24 cellular contexts compared by ENCODE assay signal in the genomic region with DNA sequence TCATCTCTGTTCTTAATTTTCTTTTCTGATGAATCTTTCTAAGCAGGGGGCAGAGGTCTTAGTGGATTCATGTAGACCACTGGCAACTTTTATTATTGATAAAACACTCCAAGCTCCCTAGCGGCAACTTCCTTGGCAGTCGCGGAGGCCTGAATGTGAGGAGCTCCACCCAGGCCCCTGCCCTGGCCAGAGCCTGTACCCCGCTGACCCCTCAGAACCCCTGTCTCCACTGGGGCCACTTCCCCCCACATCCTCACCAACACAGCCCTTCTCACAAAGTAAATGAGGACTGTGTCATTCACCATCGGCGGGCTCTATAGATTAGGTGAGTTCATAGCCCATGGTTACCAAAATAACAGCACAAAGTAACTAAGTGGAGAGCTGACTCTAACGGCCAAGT.
DNase-seq lines count a peak whose midpoint lies in the region; ATAC-seq and TF ChIP-seq lines count a peak whose summit lies in the region.
"Had no signal": no experiment of that assay in that cellular context is flagged by ENCODE, and none has a peak within 500 bp of the region (broad histone marks: within the 10 kb centered on the region; RNA-seq: fewer than 3 reads in every experiment).

No MANE protein-coding gene starts in this region.

- POLR2A ChIA-PET in activated naive CD8-positive, alpha-beta T cell treated with anti-CD3 and anti-CD28 coated beads, Interleukin-2, amount 10 ng/mL, durations not matched to agents 7 days and 5 days (lab: Charles Lee), result no interaction called here

- H3K36me3 Mint-ChIP-seq in activated naive CD8-positive, alpha-beta T cell treated with anti-CD3 and anti-CD28 coated beads, Interleukin-2, amount 10 ng/mL, durations not matched to agents 7 days and 5 days, result no peaks in the 10 kb centered on the region
- no peaks in the 10 kb centered on the region for H3K36me3 Mint-ChIP-seq in activated naive CD8-positive, alpha-beta T cell treated with anti-CD3 and anti-CD28 coated beads for 36 hours
- no peaks in the 10 kb centered on the region for H3K36me3 Mint-ChIP-seq in endodermal cell (ENCODE audit: low read depth)
- H3K36me3 Mint-ChIP-seq: CD4-positive, CD25-positive, alpha-beta regulatory T cell had no signal

- no peak overlapping the region for H3K4me3 Mint-ChIP-seq in activated naive CD8-positive, alpha-beta T cell treated with anti-CD3 and anti-CD28 coated beads, Interleukin-2, amount 10 ng/mL, durations not matched to agents 7 days and 5 days
- no peak overlapping the region for H3K4me3 Mint-ChIP-seq in activated naive CD8-positive, alpha-beta T cell treated with anti-CD3 and anti-CD28 coated beads for 36 hours
- no peak overlapping the region for H3K4me3 Mint-ChIP-seq in endodermal cell
- H3K4me3 Mint-ChIP-seq: CD4-positive, CD25-positive, alpha-beta regulatory T cell had no signal

- H3K36me3 ChIP-seq in lower lobe of right lung (no peaks in the 10 kb centered on the region), Karpas-422 (ENCODE audit: insufficient read depth, low read length) (no peaks in the 10 kb centered on the region), endodermal cell (ENCODE audit: control insufficient read depth, insufficient read depth, low read length) (no peaks in the 10 kb centered on the region)
- H3K36me3 ChIP-seq: SJSA1 had no signal

- TF ChIP-seq CTCF in lower lobe of right lung (IDR thresholded peaks at IDR 0.05) (no peak), GM20000 (IDR thresholded peaks at IDR 0.05; ENCODE audit: extremely low read depth, missing control alignments) (no peak), endodermal cell (conservative IDR thresholded peaks at IDR 0.05) (no peak)

- H3K27ac Mint-ChIP-seq in activated naive CD8-positive, alpha-beta T cell treated with anti-CD3 and anti-CD28 coated beads, Interleukin-2, amount 10 ng/mL, durations not matched to agents 7 days and 5 days, result no peak overlapping the region
- H3K27ac Mint-ChIP-seq in activated naive CD8-positive, alpha-beta T cell treated with anti-CD3 and anti-CD28 coated beads for 36 hours, result no peak overlapping the region
- H3K27ac Mint-ChIP-seq in endodermal cell, result no peak overlapping the region
- H3K27ac Mint-ChIP-seq: CD4-positive, CD25-positive, alpha-beta regulatory T cell had no signal

- peak; percentile 6 for DNase-seq in activated naive CD8-positive, alpha-beta T cell treated with anti-CD3 and anti-CD28 coated beads, Interleukin-2, amount 10 ng/mL, durations not matched to agents 7 days and 5 days
- DNase-seq in activated naive CD8-positive, alpha-beta T cell treated with anti-CD3 and anti-CD28 coated beads for 36 hours, result no peak
- DNase-seq in lower lobe of right lung (no peak), posterior vena cava (ENCODE audit: low spot score) (peak; percentile 62), Karpas-422 (no peak), GM20000 (ENCODE audit: low spot score) (no peak), endodermal cell (no peak)
- DNase-seq: 8988T; ACHN; CD4-positive, CD25-positive, alpha-beta regulatory T cell; DMS153; DND-41; GM23248; IMR-90; KG1; NCI-H1048; NCI-H1694; NCI-H2029 treated with DMSO at 0.1 percent for 48 hours; NCI-H2227 treated with DMSO at 0.1 percent for 48 hours; NCI-H526 treated with DMSO at 0.1 percent for 48 hours; PC-9 had no signal

- H3K4me1 Mint-ChIP-seq in activated naive CD8-positive, alpha-beta T cell treated with anti-CD3 and anti-CD28 coated beads, Interleukin-2, amount 10 ng/mL, durations not matched to agents 7 days and 5 days, result peaks cover 11% of the 10 kb centered on the region
- H3K4me1 Mint-ChIP-seq in activated naive CD8-positive, alpha-beta T cell treated with anti-CD3 and anti-CD28 coated beads for 36 hours, result peaks cover 11% of the 10 kb centered on the region
- H3K4me1 Mint-ChIP-seq in endodermal cell, result no peaks in the 10 kb centered on the region
- H3K4me1 Mint-ChIP-seq: CD4-positive, CD25-positive, alpha-beta regulatory T cell had no signal

- H3K4me2 ChIP-seq in Karpas-422 (ENCODE audit: low read depth, low read length, poor library complexity, severe bottlenecking), result no peak overlapping the region
- H3K4me2 ChIP-seq: PC-9 had no signal

- intact Hi-C loops in lower lobe of right lung (cut with DNase I), result no loop called here
- intact Hi-C loops in posterior vena cava (cut with DNase I), result no loop called here

- 85 to 92% methylated on average over 3 to 7 of the region's 7 CpGs for WGBS in endodermal cell (ENCODE audit: insufficient coverage in 1 of 2, insufficient read length in 1 of 2), 2 experiments

- H3K4me1 ChIP-seq in lower lobe of right lung (peaks cover 8% of the 10 kb centered on the region), Karpas-422 (ENCODE audit: low read length) (no peaks in the 10 kb centered on the region), endodermal cell (ENCODE audit: control insufficient read depth, insufficient read depth, low read length) (no peaks in the 10 kb centered on the region)
- H3K4me1 ChIP-seq: SJSA1 had no signal

- H3K9me3 ChIP-seq in lower lobe of right lung, result no peaks in the 10 kb centered on the region
- no peaks in the 10 kb centered on the region for H3K9me3 ChIP-seq in Karpas-422 (ENCODE audit: low read length)
- H3K9me3 ChIP-seq in endodermal cell (ENCODE audit: control insufficient read depth, low read length), result no peaks in the 10 kb centered on the region
- H3K9me3 ChIP-seq: SJSA1 had no signal

- H3K27ac ChIP-seq in lower lobe of right lung (peak overlapping the region; percentile 69), Karpas-422 (ENCODE audit: low read length) (no peak overlapping the region), endodermal cell (ENCODE audit: low read depth, low read length) (no peak overlapping the region)
- H3K27ac ChIP-seq: GM23248, PC-9, SJSA1 had no signal

- H3K4me3 ChIP-seq in lower lobe of right lung (no peak overlapping the region), Karpas-422 (ENCODE audit: low read length) (no peak overlapping the region), endodermal cell (ENCODE audit: low read length) (no peak overlapping the region)
- H3K4me3 ChIP-seq: GM23248, PC-9, SJSA1 had no signal

- no peaks in the 10 kb centered on the region for H3K9me2 ChIP-seq in Karpas-422 (replicated peaks; ENCODE audit: insufficient read depth, low read length)

- peaks cover 37% of the 10 kb centered on the region for H3K27me3 Mint-ChIP-seq in activated naive CD8-positive, alpha-beta T cell treated with anti-CD3 and anti-CD28 coated beads, Interleukin-2, amount 10 ng/mL, durations not matched to agents 7 days and 5 days
- H3K27me3 Mint-ChIP-seq in activated naive CD8-positive, alpha-beta T cell treated with anti-CD3 and anti-CD28 coated beads for 36 hours, result peaks cover 16% of the 10 kb centered on the region
- peaks cover 6% of the 10 kb centered on the region for H3K27me3 Mint-ChIP-seq in endodermal cell (ENCODE audit: insufficient read depth)

- no peak for ATAC-seq in activated naive CD8-positive, alpha-beta T cell treated with anti-CD3 and anti-CD28 coated beads, Interleukin-2, amount 10 ng/mL, durations not matched to agents 7 days and 5 days (ENCODE audit: low read depth)
- ATAC-seq in lower lobe of right lung, result no peak
- no peak for ATAC-seq in GM18502 (IDR thresholded peaks at IDR 0.05; ENCODE audit: poor library complexity, unreplicated experiment)
- ATAC-seq: HCT116 had no signal

- H3K9ac ChIP-seq in Karpas-422 (ENCODE audit: low read length), result no peak overlapping the region
- no peak overlapping the region for H3K9ac ChIP-seq in endodermal cell (ENCODE audit: extremely low read depth, low read length, poor library complexity, severe bottlenecking)
- H3K9ac ChIP-seq: GM23248 had no signal

- H2AFZ ChIP-seq in Karpas-422 (ENCODE audit: low read length), result no peak overlapping the region
- H2AFZ ChIP-seq: GM23248, PC-9 had no signal

- no peaks in the 10 kb centered on the region for H4K20me1 ChIP-seq in Karpas-422 (ENCODE audit: insufficient read depth, low read depth, low read length)

- no peaks in the 10 kb centered on the region for H3K9me3 Mint-ChIP-seq in activated naive CD8-positive, alpha-beta T cell treated with anti-CD3 and anti-CD28 coated beads, Interleukin-2, amount 10 ng/mL, durations not matched to agents 7 days and 5 days
- H3K9me3 Mint-ChIP-seq in activated naive CD8-positive, alpha-beta T cell treated with anti-CD3 and anti-CD28 coated beads for 36 hours, result no peaks in the 10 kb centered on the region
- no peaks in the 10 kb centered on the region for H3K9me3 Mint-ChIP-seq in endodermal cell

- no peaks in the 10 kb centered on the region for H3K79me2 ChIP-seq in Karpas-422 (ENCODE audit: low read length)

- H3K27me3 ChIP-seq in lower lobe of right lung (ENCODE audit: low read depth) (no peaks in the 10 kb centered on the region), Karpas-422 (ENCODE audit: low read length) (no peaks in the 10 kb centered on the region), endodermal cell (ENCODE audit: control insufficient read depth, insufficient read depth, low read length, poor library complexity, severe bottlenecking) (no peaks in the 10 kb centered on the region)

Comparison
In these comparisons a context has a peak if more than half of its experiments do, and no peak if none do; other contexts are left out.
1. DNase-seq: peak in activated naive CD8-positive, alpha-beta T cell treated with anti-CD3 and anti-CD28 coated beads, Interleukin-2, amount 10 ng/mL, durations not matched to agents 7 days and 5 days (single experiment) and posterior vena cava (single experiment); none in activated naive CD8-positive, alpha-beta T cell treated with anti-CD3 and anti-CD28 coated beads for 36 hours (single experiment), lower lobe of right lung (single experiment), Karpas-422 (single experiment), GM20000 (single experiment) and endodermal cell (single experiment).